In genomic region chr22:44261861-44262595, GRCh38 we compare ENCODE assay signal across 1 cellular context.
TF ChIP-seq lines count a peak whose summit lies in the region.

No MANE protein-coding gene starts in this region.

TF ChIP-seq in SK-N-SH treated with all-trans-retinoic acid at 6 μM for 48 hours, 23 proteins besides CTCF, POLR2A, EP300 and RAD21 (continued from another document):
- no peak for TF ChIP-seq PPARA (CRISPR knock-in tag; IDR thresholded peaks at IDR 0.05; ENCODE audit: borderline replicate concordance)
